21 cellular contexts compared by ENCODE assay signal in the genomic region with DNA sequence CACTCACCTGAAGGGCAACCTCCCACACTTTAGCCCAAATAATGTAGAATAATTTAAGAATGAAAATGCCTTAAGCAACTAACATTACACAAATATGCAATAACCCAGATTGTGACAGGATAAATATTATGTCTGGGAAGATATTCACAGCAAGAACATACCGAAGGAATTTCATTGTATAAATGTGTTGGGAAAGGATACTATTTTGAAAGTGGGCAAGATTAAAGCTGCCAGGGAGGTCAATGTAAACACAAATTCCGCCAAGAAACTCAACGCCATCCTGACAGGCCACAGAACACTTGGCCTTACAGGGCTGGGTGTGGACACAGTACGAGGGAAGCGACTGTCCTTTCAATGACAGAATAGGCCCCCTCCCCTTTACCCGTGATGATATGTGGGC.
DNase-seq lines count a peak whose midpoint lies in the region; ATAC-seq, FAIRE-seq and TF ChIP-seq lines count a peak whose summit lies in the region.
"Had no signal": no experiment of that assay in that cellular context is flagged by ENCODE, and none has a peak within 500 bp of the region (broad histone marks: within the 10 kb centered on the region; RNA-seq: fewer than 3 reads in every experiment).

No MANE protein-coding gene starts in this region.

- H2BK12ac ChIP-seq in neuronal stem cell (ENCODE audit: low read length), result no peak overlapping the region

- H3K23ac ChIP-seq in IMR-90 (ENCODE audit: low read depth, low read length) (no peak overlapping the region; the same call in 1 of the 2 replicates), neuronal stem cell (ENCODE audit: low read depth, low read length, poor library complexity) (no peak overlapping the region)

- ATAC-seq in CD4-positive, CD25-positive, alpha-beta regulatory T cell (ENCODE audit: low read depth in 2 of 2), result peak in 1 of 2 donors; percentile 14
- ATAC-seq in IMR-90 (ENCODE audit: low read depth) (peak; percentile 53), GM12878 (no peak)
- ATAC-seq: left lung, T-cell had no signal

- no peak overlapping the region for H2AK9ac ChIP-seq in IMR-90 (replicated peaks; ENCODE audit: low read depth, low read length, poor library complexity)

- H2AK5ac ChIP-seq in IMR-90 (ENCODE audit: low read depth, low read length) (no peak overlapping the region), neuronal stem cell (ENCODE audit: low read depth, low read length) (no peak overlapping the region)

- CTCF ChIA-PET in IMR-90 (lab: Yijun Ruan, JAX) (no interaction called here), GM12878 (lab: Yijun Ruan, JAX) (interaction anchor here (1.6 to 2.2 kb wide), 2 partner anchors 10 to 130 kb away, joined by 4 to 10 read pairs; no protein-coding TSS in a partner anchor)

- no peak overlapping the region for H3K56ac ChIP-seq in IMR-90 (ENCODE audit: extremely low read depth, insufficient read depth, low read length)

- intact Hi-C loops in IMR-90 (cut with micrococcal nuclease) (no loop called here), GM12878 (cut with micrococcal nuclease; ENCODE audit: unreplicated experiment) (no loop called here)
- intact Hi-C loops in activated T-helper 1 cell treated with anti-CD3 and anti-CD28 coated beads, Interleukin-12 subunit alpha, Interleukin-12 subunit beta, Interleukin-2, Interleukin-4 antibody, amounts not matched to agents 30 ng/mL and 10 ng/mL and 1 ng/mL, durations not matched to agents 14 hours and 24 hours and 36 hours (cut with micrococcal nuclease), result no loop called here

- H3K4ac ChIP-seq in IMR-90 (ENCODE audit: low read depth, low read length), result no peak overlapping the region
- H3K4ac ChIP-seq in neuronal stem cell (ENCODE audit: low read length), result no peak overlapping the region

- POLR2A ChIA-PET in IMR-90 (lab: Charles Lee; ENCODE audit: unreplicated experiment) (interaction anchor here (0.5 to 0.6 kb wide), 3 partner anchors 129 to 741 kb away, joined by 3 to 12 read pairs (median 7); no protein-coding TSS in a partner anchor), GM12878 (lab: Charles Lee) (no interaction called here)

- RAD21 ChIA-PET in GM12878 (lab: Charles Lee; ENCODE audit: unreplicated experiment), result interaction anchor here (1.5 kb wide), 1 partner anchor 10 kb away, joined by 8 read pairs; no protein-coding TSS in a partner anchor

- H2AFZ ChIP-seq in IMR-90 (replicated peaks; ENCODE audit: low read length, poor library complexity) (no peak overlapping the region), GM12878 (ENCODE audit: control insufficient read depth, low read depth, low read length) (no peak overlapping the region), neuronal stem cell (ENCODE audit: low read length) (no peak overlapping the region)

- TF ChIP-seq EP300 in GM12878 (IDR thresholded peaks at IDR 0.05; ENCODE audit: borderline replicate concordance in 1 of 2, control insufficient read depth in 1 of 2, low read depth in 2 of 2, low read length in 2 of 2), result no peak

- H4K91ac ChIP-seq in IMR-90 (ENCODE audit: insufficient read depth, low read depth, low read length), result no peak overlapping the region
- no peak overlapping the region for H4K91ac ChIP-seq in neuronal stem cell (ENCODE audit: low read depth, low read length, poor library complexity)

- DNase-seq in CD4-positive, CD25-positive, alpha-beta regulatory T cell, result no peak
- DNase-seq in IMR-90 (peak; percentile 50), GM12878 (ENCODE audit: low read depth, low spot score) (no peak), neuronal stem cell (ENCODE audit: low spot score) (no peak), SKM-1 (lab: John Stamatoyannopoulos, UW; ENCODE audit: unreplicated experiment) (no peak), NCI-H1694 treated with DMSO at 0.1 percent for 48 hours (lab: John Stamatoyannopoulos, UW) (no peak), 8988T (no peak)
- no peak for DNase-seq in activated T-helper 1 cell treated with anti-CD3 and anti-CD28 coated beads, Interleukin-12 subunit alpha, Interleukin-12 subunit beta, Interleukin-2, Interleukin-4 antibody, amounts not matched to agents 30 ng/mL and 10 ng/mL and 1 ng/mL, durations not matched to agents 14 hours and 24 hours and 36 hours (ENCODE audit: low spot score)
- DNase-seq: activated CD4-positive, alpha-beta T cell treated with anti-CD3 and anti-CD28 coated beads, Interleukin-2, amount 50 U/mL, for 48 hours; activated T-cell treated with anti-CD3 and anti-CD28 coated beads, Interleukin-2, amount 50 U/mL, for 1 hour; dermis blood vessel endothelial cell; glutamatergic neuron; Kasumi-1; left lung; NCI-H526 treated with DMSO at 0.1 percent for 48 hours; Right ventricle myocardium superior; stimulated activated CD8-positive, alpha-beta memory T cell treated with anti-CD3 and anti-CD28 coated beads, Interleukin-4, amount 100 ng/mL, for 48 hours; T-cell had no signal

- H2BK15ac ChIP-seq in IMR-90 (ENCODE audit: low read depth, low read length), result no peak overlapping the region
- H2BK15ac ChIP-seq in neuronal stem cell (ENCODE audit: low read length), result no peak overlapping the region

- H4K5ac ChIP-seq in IMR-90 (ENCODE audit: low read depth, low read length), result no peak overlapping the region

- H2BK120ac ChIP-seq in IMR-90 (ENCODE audit: low read depth, low read length), result no peak overlapping the region; the same call in 1 of the 2 replicates
- H2BK120ac ChIP-seq in neuronal stem cell (ENCODE audit: low read depth, low read length), result no peak overlapping the region

- WGBS in IMR-90 (ENCODE audit: extremely low coverage in 2 of 2, insufficient read length in 1 of 2), 2 experiments, result 40% methylated on average over 1 of the region's 6 CpGs; no CpG with 5 or more reads in 1 of the 2 experiments
- WGBS in GM12878 (ENCODE audit: insufficient coverage, insufficient replicate concordance, low lambda C conversion rate, missing lambda C conversion rate), result over 99% methylated on average over 6 of the region's 6 CpGs
- WGBS in neuronal stem cell (ENCODE audit: extremely low coverage in 2 of 2, insufficient read length in 2 of 2, insufficient replicate concordance in 1 of 2), 2 donors, result no CpG with 5 or more reads among the region's 6 CpGs

- H3K27me3 ChIP-seq in CD4-positive, CD25-positive, alpha-beta regulatory T cell (ENCODE audit: control insufficient read depth, insufficient read depth, low read length), result no peaks in the 10 kb centered on the region
- no peaks in the 10 kb centered on the region for H3K27me3 ChIP-seq in IMR-90 (ENCODE audit: control insufficient read depth, insufficient read depth, low read length)
- no peaks in the 10 kb centered on the region for H3K27me3 ChIP-seq in GM12878 (replicated peaks in 1 of 2; ENCODE audit: control insufficient read depth in 2 of 2, insufficient read depth in 2 of 2, low read length in 1 of 2)
- H3K27me3 ChIP-seq in neuronal stem cell (ENCODE audit: control insufficient read depth in 3 of 3, insufficient read depth in 3 of 3, low read depth in 1 of 3, low read length in 3 of 3), result peaks cover 0 to 3% (median 2%) of the 10 kb centered on the region in 3 experiments
- H3K27me3 ChIP-seq: left lung, tibial nerve had no signal

- SMC1A ChIA-PET in GM12878 (lab: Charles Lee; ENCODE audit: uncharacterized antibody, unreplicated experiment), result interaction anchor here (1.1 to 1.5 kb wide), 2 partner anchors 10 to 68 kb away, joined by 3 to 4 read pairs; no protein-coding TSS in a partner anchor

- peak overlapping the region; percentile 12 for H3K4me2 ChIP-seq in IMR-90 (ENCODE audit: low read depth, low read length)
- no peak overlapping the region for H3K4me2 ChIP-seq in GM12878 (ENCODE audit: control insufficient read depth, insufficient read depth)
- no peak overlapping the region for H3K4me2 ChIP-seq in neuronal stem cell (ENCODE audit: insufficient read depth, low read length, poor library complexity, severe bottlenecking)

- TF ChIP-seq CTCF in IMR-90 (conservative IDR thresholded peaks at IDR 0.05; ENCODE audit: low read depth, low read length) (no peak), GM12878 (IDR thresholded peaks at IDR 0.05 in 2 of 3, conservative IDR thresholded peaks at IDR 0.05 in 1 of 3; ENCODE audit: control insufficient read depth in 2 of 3, extremely low read depth in 1 of 3, insufficient read depth in 1 of 3, low read depth in 3 of 3, low read length in 3 of 3) (no peak)

- H2BK5ac ChIP-seq in IMR-90 (ENCODE audit: low read depth, low read length, poor library complexity, severe bottlenecking) (peak overlapping the region; percentile 27), neuronal stem cell (ENCODE audit: low read length) (no peak overlapping the region)

- no peak overlapping the region for H3K4me3 ChIP-seq in CD4-positive, CD25-positive, alpha-beta regulatory T cell (ENCODE audit: low read depth, low read length)
- H3K4me3 ChIP-seq in IMR-90 (ENCODE audit: insufficient read depth, low read depth, low read length), result no peak overlapping the region
- H3K4me3 ChIP-seq in GM12878, result no peak overlapping the region
- H3K4me3 ChIP-seq in neuronal stem cell (ENCODE audit: low read length in 2 of 2), result no peak overlapping the region
- H3K4me3 ChIP-seq: cardiac muscle cell, left lung, tibial nerve had no signal

- BruUV-seq in IMR-90 (replicated peaks; lab: Mats Ljungman, UMichigan) (no TSS peak), GM12878 (replicated peaks; lab: Mats Ljungman, UMichigan) (TSS peak; percentile 9)

- H3K36me3 ChIP-seq in CD4-positive, CD25-positive, alpha-beta regulatory T cell (ENCODE audit: control insufficient read depth, insufficient read depth, low read length), result peaks cover 63% of the 10 kb centered on the region
- H3K36me3 ChIP-seq in IMR-90 (ENCODE audit: control insufficient read depth, insufficient read depth, low read length) (peaks cover 60% of the 10 kb centered on the region), GM12878 (ENCODE audit: control insufficient read depth in 2 of 2, insufficient read depth in 2 of 2, low read length in 1 of 2) (0 out of 4 replicates have a peak, but pooled peaks cover 0 to 7% of the 10 kb centered on the region in 2 experiments), neuronal stem cell (replicated peaks in 1 of 2; ENCODE audit: control insufficient read depth in 2 of 2, insufficient read depth in 2 of 2, low read length in 2 of 2) (no peaks in the 10 kb centered on the region)
- H3K36me3 ChIP-seq: cardiac muscle cell had no signal

- H3K9me3 Mint-ChIP-seq in CD4-positive, CD25-positive, alpha-beta regulatory T cell, result no peaks in the 10 kb centered on the region
- no peaks in the 10 kb centered on the region for H3K9me3 Mint-ChIP-seq in activated T-helper 1 cell treated with anti-CD3 and anti-CD28 coated beads, Interleukin-12 subunit alpha, Interleukin-12 subunit beta, Interleukin-2, Interleukin-4 antibody, amounts not matched to agents 30 ng/mL and 10 ng/mL and 1 ng/mL, durations not matched to agents 14 hours and 24 hours and 36 hours
- H3K9me3 Mint-ChIP-seq: T-cell had no signal

- no peaks in the 10 kb centered on the region for H3K27me3 Mint-ChIP-seq in CD4-positive, CD25-positive, alpha-beta regulatory T cell
- H3K27me3 Mint-ChIP-seq in activated T-helper 1 cell treated with anti-CD3 and anti-CD28 coated beads, Interleukin-12 subunit alpha, Interleukin-12 subunit beta, Interleukin-2, Interleukin-4 antibody, amounts not matched to agents 30 ng/mL and 10 ng/mL and 1 ng/mL, durations not matched to agents 14 hours and 24 hours and 36 hours (ENCODE audit: insufficient read depth), result no peaks in the 10 kb centered on the region
- H3K27me3 Mint-ChIP-seq: T-cell had no signal

- H2BK20ac ChIP-seq in IMR-90 (ENCODE audit: low read depth, low read length), result no peak overlapping the region

- H4K8ac ChIP-seq in IMR-90 (ENCODE audit: low read depth in 2 of 2, low read length in 2 of 2) (no peak overlapping the region), neuronal stem cell (ENCODE audit: low read depth, low read length) (no peak overlapping the region)

- no peaks in the 10 kb centered on the region for H3K4me1 ChIP-seq in CD4-positive, CD25-positive, alpha-beta regulatory T cell (ENCODE audit: control insufficient read depth, insufficient read depth, low read length, poor library complexity, severe bottlenecking)
- peaks cover 30% of the 10 kb centered on the region for H3K4me1 ChIP-seq in IMR-90 (ENCODE audit: control insufficient read depth, insufficient read depth, low read length)
- peaks cover 8% of the 10 kb centered on the region for H3K4me1 ChIP-seq in GM12878 (ENCODE audit: control insufficient read depth, insufficient read depth, low read length)
- no peaks in the 10 kb centered on the region for H3K4me1 ChIP-seq in neuronal stem cell (ENCODE audit: control insufficient read depth in 2 of 2, insufficient read depth in 1 of 2, low read depth in 1 of 2, low read length in 2 of 2)

- H3K4me3 Mint-ChIP-seq in CD4-positive, CD25-positive, alpha-beta regulatory T cell, result no peak overlapping the region
- no peak overlapping the region for H3K4me3 Mint-ChIP-seq in activated T-helper 1 cell treated with anti-CD3 and anti-CD28 coated beads, Interleukin-12 subunit alpha, Interleukin-12 subunit beta, Interleukin-2, Interleukin-4 antibody, amounts not matched to agents 30 ng/mL and 10 ng/mL and 1 ng/mL, durations not matched to agents 14 hours and 24 hours and 36 hours
- H3K4me3 Mint-ChIP-seq: T-cell had no signal

- H3K27ac Mint-ChIP-seq in CD4-positive, CD25-positive, alpha-beta regulatory T cell, result no peak overlapping the region
- H3K27ac Mint-ChIP-seq in activated T-helper 1 cell treated with anti-CD3 and anti-CD28 coated beads, Interleukin-12 subunit alpha, Interleukin-12 subunit beta, Interleukin-2, Interleukin-4 antibody, amounts not matched to agents 30 ng/mL and 10 ng/mL and 1 ng/mL, durations not matched to agents 14 hours and 24 hours and 36 hours, result no peak overlapping the region

- H4K20me1 ChIP-seq in IMR-90 (ENCODE audit: insufficient read depth, low read length), result peaks cover 85% of the 10 kb centered on the region
- no peaks in the 10 kb centered on the region for H4K20me1 ChIP-seq in GM12878 (ENCODE audit: control insufficient read depth, insufficient read depth)

- peak; percentile 33; the same call in 1 of the 2 replicates for TF ChIP-seq POLR2A in IMR-90 (IDR thresholded peaks at IDR 0.05; ENCODE audit: low read depth, low read length)
- no peak for TF ChIP-seq POLR2A in GM12878 (IDR thresholded peaks at IDR 0.05; ENCODE audit: low read depth, low read length)

- FAIRE-seq in GM12878 (lab: Jason Lieb, UNC), result no peak
- FAIRE-seq: HTR-8/SVneo had no signal

- no peak for TF ChIP-seq RAD21 in IMR-90 (IDR thresholded peaks at IDR 0.05; ENCODE audit: low read length)
- TF ChIP-seq RAD21 in GM12878 (IDR thresholded peaks at IDR 0.05; ENCODE audit: insufficient read depth, low read depth, low read length), result no peak

- H3K18ac ChIP-seq in IMR-90 (ENCODE audit: low read depth, low read length) (no peak overlapping the region), neuronal stem cell (ENCODE audit: low read length) (peak overlapping the region; percentile 33)

- H3K9ac ChIP-seq in IMR-90 (ENCODE audit: low read depth, low read length) (no peak overlapping the region), GM12878 (ENCODE audit: control insufficient read depth, insufficient read depth, low read length) (no peak overlapping the region), neuronal stem cell (ENCODE audit: low read depth, low read length, poor library complexity) (no peak overlapping the region)

- no peaks in the 10 kb centered on the region for H3K9me3 ChIP-seq in CD4-positive, CD25-positive, alpha-beta regulatory T cell (ENCODE audit: control insufficient read depth in 2 of 2, low read length in 2 of 2)
- H3K9me3 ChIP-seq in IMR-90 (ENCODE audit: control insufficient read depth, insufficient read depth, low read length) (no peaks in the 10 kb centered on the region), GM12878 (replicated peaks; ENCODE audit: control insufficient read depth, insufficient read depth, low read length) (no peaks in the 10 kb centered on the region), neuronal stem cell (replicated peaks in 1 of 2; ENCODE audit: control insufficient read depth in 2 of 2, insufficient read depth in 1 of 2, low read depth in 1 of 2, low read length in 2 of 2) (no peaks in the 10 kb centered on the region)
- H3K9me3 ChIP-seq: left lung, tibial nerve had no signal

- peak overlapping the region; percentile 1 for H3K27ac ChIP-seq in CD4-positive, CD25-positive, alpha-beta regulatory T cell (ENCODE audit: insufficient read depth, low read length, poor library complexity, severe bottlenecking)
- H3K27ac ChIP-seq in IMR-90 (ENCODE audit: insufficient read depth, low read length) (no peak overlapping the region), GM12878 (ENCODE audit: control insufficient read depth, insufficient read depth) (no peak overlapping the region), neuronal stem cell (replicated peaks; ENCODE audit: low read length) (no peak overlapping the region)
- H3K27ac ChIP-seq: cardiac muscle cell had no signal

- peaks cover 23 to 46% (median 27%) of the 10 kb centered on the region in 4 donors for H3K4me1 Mint-ChIP-seq in CD4-positive, CD25-positive, alpha-beta regulatory T cell
- peaks cover 55% of the 10 kb centered on the region for H3K4me1 Mint-ChIP-seq in activated T-helper 1 cell treated with anti-CD3 and anti-CD28 coated beads, Interleukin-12 subunit alpha, Interleukin-12 subunit beta, Interleukin-2, Interleukin-4 antibody, amounts not matched to agents 30 ng/mL and 10 ng/mL and 1 ng/mL, durations not matched to agents 14 hours and 24 hours and 36 hours (ENCODE audit: low read depth)

- H3K79me2 ChIP-seq in GM12878 (ENCODE audit: control insufficient read depth, insufficient read depth, low read length), result no peaks in the 10 kb centered on the region

- in situ Hi-C loops in IMR-90 (cut with MboI; ENCODE audit: low sequenced_read_pairs) (loop anchor here (5.0 kb wide), 1 partner anchor 129 kb away; no protein-coding TSS in a partner anchor), GM12878 (cut with MboI) (no loop called here)

- H3K36me3 Mint-ChIP-seq in CD4-positive, CD25-positive, alpha-beta regulatory T cell, result peaks cover 51% of the 10 kb centered on the region
- peaks cover 67% of the 10 kb centered on the region for H3K36me3 Mint-ChIP-seq in activated T-helper 1 cell treated with anti-CD3 and anti-CD28 coated beads, Interleukin-12 subunit alpha, Interleukin-12 subunit beta, Interleukin-2, Interleukin-4 antibody, amounts not matched to agents 30 ng/mL and 10 ng/mL and 1 ng/mL, durations not matched to agents 14 hours and 24 hours and 36 hours (ENCODE audit: low read depth)

- dilution Hi-C loops in IMR-90 (cut with HindIII; ENCODE audit: low sequenced_read_pairs, unreplicated experiment), result no loop called here

- H3K9me1 ChIP-seq in IMR-90 (ENCODE audit: insufficient read depth, low read length), result peaks cover 43% of the 10 kb centered on the region

- H3K14ac ChIP-seq in IMR-90 (replicated peaks; ENCODE audit: low read depth, low read length) (no peak overlapping the region), neuronal stem cell (ENCODE audit: low read length) (no peak overlapping the region)

- peaks cover 3 to 71% of the 10 kb centered on the region in 2 experiments; a peak in 3 of 4 replicates for H3K79me1 ChIP-seq in IMR-90 (ENCODE audit: low read depth in 1 of 2, low read length in 2 of 2)
- H3K79me1 ChIP-seq in neuronal stem cell (ENCODE audit: low read depth, low read length), result no peaks in the 10 kb centered on the region
